ENCODE assay signal across 8 cellular contexts in genomic region chr9:126804696-126805545, GRCh38. TPM values are rescaled to one million over a fixed set of nuclear protein-coding genes. Genes with fewer than 3 reads are reported as not detected.
DNase-seq lines count a peak whose midpoint lies in the region; ATAC-seq and TF ChIP-seq lines count a peak whose summit lies in the region.

Gene ZBTB43 (plus strand): TSS chr9:126805040. CDS start chr9:126832510, 27,470 bp downstream.

- no peaks in the 10 kb centered on the region for H3K36me3 ChIP-seq in smooth muscle cell (ENCODE audit: low read depth)

- H3K9me3 Mint-ChIP-seq in activated B cell treated with CpG ODN at 0.5 μM for 24 hours = no peaks in the 10 kb centered on the region

- WGBS in smooth muscle cell (ENCODE audit: low lambda C conversion rate) = 3% methylated on average over 75 of the region's 79 CpGs

- H3K4me1 ChIP-seq in smooth muscle cell (ENCODE audit: low read depth) = peaks cover 16% of the 10 kb centered on the region

- peaks cover 31% of the 10 kb centered on the region for H3K4me1 Mint-ChIP-seq in activated B cell treated with CpG ODN at 0.5 μM for 24 hours

- H2AFZ ChIP-seq in smooth muscle cell (ENCODE audit: low read depth) = peak within 1 kb of the TSS; percentile 93

- no peak for TF ChIP-seq CTCF in activated B cell treated with CpG ODN at 0.5 μM for 24 hours (IDR thresholded peaks at IDR 0.05)
- no peak for TF ChIP-seq CTCF in cardiac fibroblast (IDR thresholded peaks at IDR 0.05; ENCODE audit: low read depth, low read length)
- no peak for TF ChIP-seq CTCF in smooth muscle cell (IDR thresholded peaks at IDR 0.05; ENCODE audit: borderline replicate concordance, insufficient read depth, poor library complexity, severe bottlenecking)

- in situ Hi-C loops in GM18951 (cut with MboI; ENCODE audit: low sequenced_read_pairs, unreplicated experiment) = no loop called here

- H4K20me1 ChIP-seq in smooth muscle cell (ENCODE audit: low read depth) = peaks cover 47% of the 10 kb centered on the region

- no peaks in the 10 kb centered on the region for H3F3A ChIP-seq in smooth muscle cell (ENCODE audit: low read depth)

- CTCF ChIA-PET in activated B cell treated with CpG ODN at 0.5 μM for 24 hours (lab: Charles Lee) = interaction anchor here (0.8 to 1.9 kb wide), 5 partner anchors 23 to 99 kb away, joined by 3 to 6 read pairs (median 4); partner anchors contain the start of gene ZBTB34

- peak within 1 kb of the TSS; percentile 95 for H3K9ac ChIP-seq in smooth muscle cell (ENCODE audit: low read depth)

- peak within 1 kb of the TSS; percentile 97 for H3K27ac ChIP-seq in smooth muscle cell (ENCODE audit: low read depth)

- H3K36me3 Mint-ChIP-seq in activated B cell treated with CpG ODN at 0.5 μM for 24 hours (ENCODE audit: low read depth) = peaks cover 23% of the 10 kb centered on the region

- peaks cover 48% of the 10 kb centered on the region for H3K79me2 ChIP-seq in smooth muscle cell (ENCODE audit: low read depth)

- TF ChIP-seq POLR2A in GM18951 (IDR thresholded peaks at IDR 0.05; ENCODE audit: extremely low read depth, insufficient read depth, insufficient read length) = peak; percentile 90

- intact Hi-C loops in activated B cell treated with CpG ODN at 0.5 μM for 24 hours (cut with micrococcal nuclease) = loop anchor here (1.0 to 10.0 kb wide), 4 partner anchors 56 to 1560 kb away; partner anchors contain the start of genes HSPA5, RALGPS1 and ZBTB34

- H3K4me2 ChIP-seq in smooth muscle cell = peak within 1 kb of the TSS; percentile 95

- H3K27me3 ChIP-seq in smooth muscle cell (ENCODE audit: low read depth) = no peaks in the 10 kb centered on the region

- H3K4me3 ChIP-seq in cardiac fibroblast (replicated peaks in 1 of 2; ENCODE audit: low read depth in 2 of 2, low read length in 2 of 2) (peak within 1 kb of the TSS; percentile 91 to 97), smooth muscle cell (peak within 1 kb of the TSS; percentile 79)

- no peaks in the 10 kb centered on the region for H3K9me3 ChIP-seq in smooth muscle cell (replicated peaks; ENCODE audit: low read depth)

- peak; percentile 99 for DNase-seq in AG08395 (ENCODE audit: low spot score)
- DNase-seq in NCI-H345 treated with DMSO at 0.1 percent for 48 hours (lab: John Stamatoyannopoulos, UW; ENCODE audit: unreplicated experiment) = peak; percentile 87
- peak; percentile 97 for DNase-seq in activated B cell treated with CpG ODN at 0.5 μM for 24 hours
- peak; percentile 97 for DNase-seq in cardiac fibroblast (ENCODE audit: low read depth in 2 of 2)
- peak; percentile 99 for DNase-seq in iPS-NIHi7 (ENCODE audit: extremely low spot score)
- peak; percentile 87 for DNase-seq in smooth muscle cell (lab: John Stamatoyannopoulos, UW; ENCODE audit: unreplicated experiment)

- peak within 1 kb of the TSS; percentile 92 for H3K4me3 Mint-ChIP-seq in activated B cell treated with CpG ODN at 0.5 μM for 24 hours

- POLR2A ChIA-PET in activated B cell treated with CpG ODN at 0.5 μM for 24 hours (lab: Charles Lee) = interaction anchor here (0.6 to 2.0 kb wide), 12 partner anchors 20 to 1564 kb away, joined by 3 to 25 read pairs (median 4); partner anchors contain the start of genes GAPVD1, HSPA5, LRSAM1 and RALGPS1

- no peaks in the 10 kb centered on the region for H3K27me3 Mint-ChIP-seq in activated B cell treated with CpG ODN at 0.5 μM for 24 hours

- ATAC-seq in HG03175 (IDR thresholded peaks at IDR 0.05; ENCODE audit: unreplicated experiment) = peak; percentile 78
- ATAC-seq in activated B cell treated with CpG ODN at 0.5 μM for 24 hours (ENCODE audit: low read depth) = peak; percentile 82

- peak within 1 kb of the TSS; percentile 96 for H3K27ac Mint-ChIP-seq in activated B cell treated with CpG ODN at 0.5 μM for 24 hours

RNA-seq across cellular contexts. Expression of gene ZBTB43, which starts in this region (rescaled TPM):
- 20.3 and 22.8 TPM in 2 replicates for total RNA-seq in activated B cell treated with CpG ODN at 0.5 μM for 24 hours
- 12.3 and 13.3 TPM in 2 replicates for total RNA-seq in smooth muscle cell
- 10.8 and 11.5 TPM in 2 replicates for polyA plus RNA-seq in smooth muscle cell

Comparison
In these comparisons a context has a peak if more than half of its experiments do, and no peak if none do; other contexts are left out.
1. Peak in every context shown above with its lines: DNase-seq, ATAC-seq, H3K4me3 ChIP-seq and H3K27ac ChIP-seq.